ENCODE assay signal across 19 cellular contexts in genomic region chr11:108364159-108364558, GRCh38.
A peak's percentile ranks its signal among the peaks of the same experiment; 100 is the strongest.
DNase-seq lines count a peak whose midpoint lies in the region; ATAC-seq and TF ChIP-seq lines count a peak whose summit lies in the region.
"Had no signal": no experiment of that assay in that cellular context is flagged by ENCODE, and none has a peak within 500 bp of the region (broad histone marks: within the 10 kb centered on the region; RNA-seq: fewer than 3 reads in every experiment).

No MANE protein-coding gene starts in this region.

- H3K4me3 ChIP-seq in AG04449 (ENCODE audit: low read depth, low read length) (no peak overlapping the region), adipocyte (ENCODE audit: low read length) (no peak overlapping the region), foreskin fibroblast (ENCODE audit: low read depth in 1 of 2, low read length in 2 of 2) (no peak overlapping the region)
- H3K4me3 ChIP-seq: gastroesophageal sphincter, lower lobe of right lung had no signal

- peaks cover 5% of the 10 kb centered on the region for H3K36me3 ChIP-seq in adipocyte (ENCODE audit: control insufficient read depth, insufficient read depth, low read length, severe bottlenecking)

- H3K9ac ChIP-seq in adipocyte (ENCODE audit: low read length), result peak overlapping the region; percentile 18

- H3K4me1 ChIP-seq in adipocyte (ENCODE audit: control insufficient read depth, insufficient read depth, low read length), result peaks cover 32% of the 10 kb centered on the region
- H3K4me1 ChIP-seq: gastroesophageal sphincter, lower lobe of right lung had no signal

- H3K9me3 ChIP-seq in adipocyte (ENCODE audit: control insufficient read depth, low read length), result no peaks in the 10 kb centered on the region
- H3K9me3 ChIP-seq: gastroesophageal sphincter, lower lobe of right lung, neutrophil had no signal

- DNase-seq in AG04449 (ENCODE audit: low read depth, low spot score), result peak; percentile 3
- DNase-seq in GM03348 (ENCODE audit: low spot score), result peak; percentile 25
- DNase-seq in adipocyte (ENCODE audit: low read depth), result peak; percentile 53
- peak; percentile 15 to 22 for DNase-seq in foreskin fibroblast
- no peak for DNase-seq in SIG-M5 treated with dmso at 0.1 percent for 504 hours (lab: John Stamatoyannopoulos, UW; ENCODE audit: unreplicated experiment)
- no peak for DNase-seq in NOMO-1 (lab: John Stamatoyannopoulos, UW; ENCODE audit: unreplicated experiment in 2 of 2)
- DNase-seq in GOT3 (lab: John Stamatoyannopoulos, UW), result no peak
- DNase-seq: activated gamma-delta T cell; amniotic stem cell; dermis blood vessel endothelial cell; lower lobe of right lung; NCI-H1417 treated with DMSO at 0.1 percent for 48 hours; NCI-H2107; NCI-H510A; stimulated activated CD4-positive, alpha-beta T cell treated with anti-CD3 and anti-CD28 coated beads, Interleukin-4, amount 100 ng/mL, for 1 hour; stimulated activated naive CD8-positive, alpha-beta T cell treated with anti-CD3 and anti-CD28 coated beads, Interleukin-15, amount 100 ng/mL, for 72 hours had no signal

- CTCF ChIA-PET in AG04449 (lab: Yijun Ruan, JAX), result no interaction called here

- no peaks in the 10 kb centered on the region for H3K27me3 ChIP-seq in adipocyte (replicated peaks; ENCODE audit: control insufficient read depth, insufficient read depth, low read length)
- H3K27me3 ChIP-seq: gastroesophageal sphincter, neutrophil had no signal

- ATAC-seq in HG03196 (IDR thresholded peaks at IDR 0.05; ENCODE audit: unreplicated experiment), result no peak
- ATAC-seq: gastroesophageal sphincter; lower lobe of right lung; stimulated activated naive CD8-positive, alpha-beta T cell treated with anti-CD3 and anti-CD28 coated beads, Interleukin-15, amount 100 ng/mL, for 72 hours had no signal

- POLR2A ChIA-PET in AG04449 (lab: Yijun Ruan, JAX), result no interaction called here

- TF ChIP-seq CTCF in AG04449 (IDR thresholded peaks at IDR 0.05; ENCODE audit: insufficient read depth, low read length, missing control alignments), result no peak
- TF ChIP-seq CTCF in foreskin fibroblast (IDR thresholded peaks at IDR 0.05; ENCODE audit: low read depth, low read length), result no peak

Comparison
In these comparisons a context has a peak if more than half of its experiments do, and no peak if none do; other contexts are left out.
1. DNase-seq: peak in AG04449 (single experiment), GM03348 (single experiment), adipocyte (single experiment) and foreskin fibroblast (2 of 2); none in SIG-M5 treated with dmso at 0.1 percent for 504 hours (single experiment), NOMO-1 (0 of 2) and GOT3 (single experiment).